ENCODE assay signal across 1 cellular context in genomic region chr22:21697021-21697771, GRCh38.
TF ChIP-seq lines count a peak whose summit lies in the region.

No MANE protein-coding gene starts in this region.

TF ChIP-seq in GM12878, 131 proteins besides CTCF, POLR2A, EP300 and RAD21:
- TF ChIP-seq FOXK2 (IDR thresholded peaks at IDR 0.05) (no peak), DPF2 (IDR thresholded peaks at IDR 0.05) (no peak), PML (IDR thresholded peaks at IDR 0.05; ENCODE audit: low read length) (no peak), ZBTB40 (IDR thresholded peaks at IDR 0.05; ENCODE audit: borderline replicate concordance) (no peak), GATAD2B (conservative IDR thresholded peaks at IDR 0.05; ENCODE audit: low read depth) (no peak), EZH2 (IDR thresholded peaks at IDR 0.05; ENCODE audit: borderline replicate concordance, control insufficient read depth, low read depth, low read length) (no peak), ATF3 (IDR thresholded peaks at IDR 0.05; ENCODE audit: borderline replicate concordance, extremely low read depth, low read depth, low read length) (no peak), CUX1 (IDR thresholded peaks at IDR 0.05; ENCODE audit: insufficient replicate concordance, low read depth, low read length) (no peak), USF2 (IDR thresholded peaks at IDR 0.05; ENCODE audit: borderline replicate concordance, low read depth, low read length) (no peak), HDAC6 (IDR thresholded peaks at IDR 0.05; ENCODE audit: unreplicated experiment) (no peak), SIX5 (IDR thresholded peaks at IDR 0.05; ENCODE audit: low read depth, low read length, severe bottlenecking) (no peak), ZSCAN29 (IDR thresholded peaks at IDR 0.05) (no peak), MYB (IDR thresholded peaks at IDR 0.05; ENCODE audit: borderline replicate concordance, low read depth, low read length) (no peak), JUNB (IDR thresholded peaks at IDR 0.05) (no peak), STAT3 (IDR thresholded peaks at IDR 0.05; ENCODE audit: low read depth, low read length) (no peak), STAT1 (conservative IDR thresholded peaks at IDR 0.05) (no peak), TCF7 (IDR thresholded peaks at IDR 0.05; ENCODE audit: borderline replicate concordance) (no peak), BCL3 (IDR thresholded peaks at IDR 0.05; ENCODE audit: borderline replicate concordance, insufficient read depth, low read depth, low read length, poor library complexity, severe bottlenecking) (no peak)
